ENCODE assay signal across 12 cellular contexts in genomic region chr11:102139081-102139498, GRCh38. TPM values are rescaled to one million over a fixed set of nuclear protein-coding genes. Genes with fewer than 3 reads are reported as not detected.
DNase-seq lines count a peak whose midpoint lies in the region; ATAC-seq and TF ChIP-seq lines count a peak whose summit lies in the region.
"Had no signal": no experiment of that assay in that cellular context is flagged by ENCODE, and none has a peak within 500 bp of the region (broad histone marks: within the 10 kb centered on the region; RNA-seq: fewer than 3 reads in every experiment).

No MANE protein-coding gene starts in this region.

- intact Hi-C loops in vagina (cut with DNase I): no loop called here

- H3K27me3 ChIP-seq in vagina: no peaks in the 10 kb centered on the region
- H3K27me3 ChIP-seq: testis had no signal

- H3K27ac ChIP-seq in vagina: peak overlapping the region; percentile 66
- H3K27ac ChIP-seq: 22Rv1, testis had no signal

- TF ChIP-seq POLR2A in vagina (IDR thresholded peaks at IDR 0.05): no peak

- H3K27ac Mint-ChIP-seq in naive thymus-derived CD8-positive, alpha-beta T cell: no peak overlapping the region
- H3K27ac Mint-ChIP-seq: IgD-negative memory B cell had no signal

- no peaks in the 10 kb centered on the region for H3K36me3 Mint-ChIP-seq in naive thymus-derived CD8-positive, alpha-beta T cell

- DNase-seq in NCI-H1417 (lab: John Stamatoyannopoulos, UW) (peak in 2 of 3 experiments; percentile 8 to 36), NCI-H1417 treated with DMSO at 0.1 percent for 48 hours (lab: John Stamatoyannopoulos, UW) (no peak), epidermal melanocyte (ENCODE audit: insufficient read length, low spot score) (peak; percentile 20), left lobe of liver (ENCODE audit: low spot score) (no peak), vagina (ENCODE audit: extremely low spot score in 2 of 2) (no peak), HUDEP-2 (lab: John Stamatoyannopoulos, UW; ENCODE audit: unreplicated experiment in 76 of 76) (no peak)
- no peak for DNase-seq in naive thymus-derived CD8-positive, alpha-beta T cell
- DNase-seq: testis had no signal

- no peaks in the 10 kb centered on the region for H3K4me1 Mint-ChIP-seq in naive thymus-derived CD8-positive, alpha-beta T cell
- H3K4me1 Mint-ChIP-seq: IgD-negative memory B cell had no signal

- H3K4me3 Mint-ChIP-seq in naive thymus-derived CD8-positive, alpha-beta T cell: no peak overlapping the region
- H3K4me3 Mint-ChIP-seq: IgD-negative memory B cell had no signal

- no peak for TF ChIP-seq CTCF in vagina (IDR thresholded peaks at IDR 0.05)

- H3K9me3 Mint-ChIP-seq in naive thymus-derived CD8-positive, alpha-beta T cell: peaks cover 0 to 2% (median 0%) of the 10 kb centered on the region in 9 donors
- H3K9me3 Mint-ChIP-seq: IgD-negative memory B cell had no signal

- no peaks in the 10 kb centered on the region for H3K9me3 ChIP-seq in vagina
- H3K9me3 ChIP-seq: testis had no signal

- ATAC-seq in left lobe of liver (peak; percentile 37), HG03442 (IDR thresholded peaks at IDR 0.05; ENCODE audit: unreplicated experiment) (no peak)
- no peak for ATAC-seq in naive thymus-derived CD8-positive, alpha-beta T cell

- H3K4me1 ChIP-seq in vagina: peaks cover 51% of the 10 kb centered on the region
- H3K4me1 ChIP-seq: testis had no signal

- POLR2A ChIA-PET in naive thymus-derived CD8-positive, alpha-beta T cell (lab: Charles Lee): no interaction called here

- H3K4me3 ChIP-seq in vagina: no peak overlapping the region
- H3K4me3 ChIP-seq: skin epidermis, testis had no signal

- H3K36me3 ChIP-seq in vagina: no peaks in the 10 kb centered on the region

- peaks cover 4 to 30% (median 10%) of the 10 kb centered on the region in 5 donors for H3K27me3 Mint-ChIP-seq in naive thymus-derived CD8-positive, alpha-beta T cell

RNA-seq across cellular contexts. Expression of gene YAP1, which starts 28.8 kb away (rescaled TPM):
- total RNA-seq in left lobe of liver: 18.2 TPM
- total RNA-seq in vagina: 232 TPM
- total RNA-seq in naive thymus-derived CD8-positive, alpha-beta T cell: not detected
- polyA plus RNA-seq in naive thymus-derived CD8-positive, alpha-beta T cell: not detected
- polyA plus RNA-seq: IgD-negative memory B cell had no signal

Comparison
In these comparisons a context has a peak if more than half of its experiments do, and no peak if none do; other contexts are left out.
1. DNase-seq: peak in NCI-H1417 (2 of 3) and epidermal melanocyte (single experiment); none in NCI-H1417 treated with DMSO at 0.1 percent for 48 hours (single experiment), left lobe of liver (single experiment), vagina (0 of 2), HUDEP-2 (0 of 76) and naive thymus-derived CD8-positive, alpha-beta T cell (0 of 10).
2. RNA of gene YAP1, which starts 28.8 kb away (total RNA-seq): 232 TPM in vagina (single experiment) and 18.2 TPM in left lobe of liver (single experiment); not detected in naive thymus-derived CD8-positive, alpha-beta T cell; every median in the first group is over 10 times any median in the second.